ENCODE assay signal across 24 cellular contexts in genomic region chr13:113147206-113147605, GRCh38. TPM values are rescaled to one million over a fixed set of nuclear protein-coding genes. Genes with fewer than 3 reads are reported as not detected.
DNase-seq lines count a peak whose midpoint lies in the region; ATAC-seq, FAIRE-seq and TF ChIP-seq lines count a peak whose summit lies in the region.
"Had no signal": no experiment of that assay in that cellular context is flagged by ENCODE, and none has a peak within 500 bp of the region (broad histone marks: within the 10 kb centered on the region; RNA-seq: fewer than 3 reads in every experiment).

No MANE protein-coding gene starts in this region.

- TF ChIP-seq RAD21 in HepG2 (CRISPR knock-in tag; IDR thresholded peaks at IDR 0.05) = no peak

- H3K79me2 ChIP-seq in HepG2 (ENCODE audit: insufficient read depth, low read length) = peaks cover 20% of the 10 kb centered on the region

- in situ Hi-C loops in HepG2 (cut with HindIII; ENCODE audit: extremely low pct_ligation_motif_present, low pct_unique_long_range_greater_than_20kb) = no loop called here

- no peaks in the 10 kb centered on the region for H3K36me3 Mint-ChIP-seq in T-helper 1 cell treated with Interleukin-12 subunit alpha and Interleukin-12 subunit beta and Interleukin-4 antibody, amounts not matched to agents 30 μg/mL and 1 μg/mL, for 36 hours (ENCODE audit: low read depth)
- no peaks in the 10 kb centered on the region for H3K36me3 Mint-ChIP-seq in activated CD8-positive, alpha-beta T cell treated with anti-CD3 and anti-CD28 coated beads for 36 hours (ENCODE audit: low read depth)

- TF ChIP-seq EP300 in HepG2 (IDR thresholded peaks at IDR 0.05; ENCODE audit: low read depth in 2 of 2, low read length in 2 of 2) (no peak), HepG2 (CRISPR knock-in tag; IDR thresholded peaks at IDR 0.05; ENCODE audit: borderline replicate concordance) (no peak)

- peaks cover 21% of the 10 kb centered on the region for H3K27me3 Mint-ChIP-seq in T-helper 1 cell treated with Interleukin-12 subunit alpha and Interleukin-12 subunit beta and Interleukin-4 antibody, amounts not matched to agents 30 μg/mL and 1 μg/mL, for 36 hours (ENCODE audit: low read depth)
- peaks cover 6% of the 10 kb centered on the region for H3K27me3 Mint-ChIP-seq in activated CD8-positive, alpha-beta T cell treated with anti-CD3 and anti-CD28 coated beads for 36 hours

- no peaks in the 10 kb centered on the region for H3K9me3 Mint-ChIP-seq in T-helper 1 cell treated with Interleukin-12 subunit alpha and Interleukin-12 subunit beta and Interleukin-4 antibody, amounts not matched to agents 30 μg/mL and 1 μg/mL, for 36 hours
- H3K9me3 Mint-ChIP-seq in activated CD8-positive, alpha-beta T cell treated with anti-CD3 and anti-CD28 coated beads for 36 hours = no peaks in the 10 kb centered on the region

- no peak overlapping the region for H3K9ac ChIP-seq in HepG2 (ENCODE audit: insufficient read depth, low read depth, low read length)

- no peak for TF ChIP-seq POLR2A in HepG2 (IDR thresholded peaks at IDR 0.05; ENCODE audit: insufficient read depth in 1 of 2, low read depth in 2 of 2, low read length in 2 of 2)
- no peak for TF ChIP-seq POLR2A in right lobe of liver (IDR thresholded peaks at IDR 0.05)

- H3K27me3 ChIP-seq in HepG2 (ENCODE audit: control insufficient read depth in 1 of 2, insufficient read depth in 2 of 2, low read length in 2 of 2) (no peaks in the 10 kb centered on the region), right lobe of liver (no peaks in the 10 kb centered on the region)
- H3K27me3 ChIP-seq: Peyer's patch had no signal

- H3K4me1 ChIP-seq in HepG2 (ENCODE audit: insufficient read depth, low read length) (peaks cover 35% of the 10 kb centered on the region), right lobe of liver (peaks cover 0 to 9% (median 5%) of the 10 kb centered on the region in 4 donors)

- H4K20me1 ChIP-seq in HepG2 (ENCODE audit: insufficient read depth, low read length) = no peaks in the 10 kb centered on the region

- H3K36me3 ChIP-seq in HepG2 (replicated peaks in 1 of 2; ENCODE audit: control insufficient read depth in 1 of 2, insufficient read depth in 2 of 2, low read length in 2 of 2) (peaks cover 11 to 36% of the 10 kb centered on the region in 2 experiments; a peak in 3 of 5 replicates), right lobe of liver (peaks cover 0 to 11% (median 0%) of the 10 kb centered on the region in 4 donors)
- H3K36me3 ChIP-seq: Peyer's patch had no signal

- ATAC-seq in HepG2 (no peak), right lobe of liver (no peak), left lobe of liver (no peak)
- ATAC-seq in activated CD8-positive, alpha-beta T cell treated with anti-CD3 and anti-CD28 coated beads for 36 hours = no peak

- CTCF ChIA-PET in HepG2 (lab: Yijun Ruan, JAX; ENCODE audit: low intra/inter-chr PET ratio, low total read pairs) = no interaction called here
- CTCF ChIA-PET in activated CD8-positive, alpha-beta T cell treated with anti-CD3 and anti-CD28 coated beads for 36 hours (lab: Charles Lee) = interaction anchor here (2.1 kb wide), 1 partner anchor 60 kb away, joined by 5 read pairs; no protein-coding TSS in a partner anchor

- H3K4me3 ChIP-seq in HepG2 (replicated peaks in 1 of 3; ENCODE audit: insufficient read depth in 1 of 3, low read depth in 2 of 3, low read length in 3 of 3) (no peak overlapping the region), right lobe of liver (no peak overlapping the region)
- H3K4me3 ChIP-seq: Peyer's patch had no signal

- no peak overlapping the region for H3K4me3 Mint-ChIP-seq in T-helper 1 cell treated with Interleukin-12 subunit alpha and Interleukin-12 subunit beta and Interleukin-4 antibody, amounts not matched to agents 30 μg/mL and 1 μg/mL, for 36 hours
- no peak overlapping the region for H3K4me3 Mint-ChIP-seq in activated CD8-positive, alpha-beta T cell treated with anti-CD3 and anti-CD28 coated beads for 36 hours
- H3K4me3 Mint-ChIP-seq: CD14-positive monocyte had no signal

- POLR2A ChIA-PET in HepG2 (lab: Yijun Ruan, JAX) = interaction anchor here (1.2 to 1.6 kb wide), 2 partner anchors 36 to 62 kb away, joined by 3 to 4 read pairs; partner anchors contain the start of genes CUL4A and PCID2
- POLR2A ChIA-PET in activated CD8-positive, alpha-beta T cell treated with anti-CD3 and anti-CD28 coated beads for 36 hours (lab: Charles Lee) = interaction anchor here (0.6 to 1.1 kb wide), 2 partner anchors 50 to 211 kb away, joined by 3 to 5 read pairs; no protein-coding TSS in a partner anchor

- no peak for FAIRE-seq in HepG2 (lab: Jason Lieb, UNC)

- TF ChIP-seq CTCF in HepG2 (CRISPR knock-in tag; IDR thresholded peaks at IDR 0.05) (no peak), right lobe of liver (IDR thresholded peaks at IDR 0.05) (no peak)
- TF ChIP-seq CTCF in activated CD8-positive, alpha-beta T cell treated with anti-CD3 and anti-CD28 coated beads for 36 hours (IDR thresholded peaks at IDR 0.05) = no peak

- peak overlapping the region; percentile 34 for H3K27ac Mint-ChIP-seq in T-helper 1 cell treated with Interleukin-12 subunit alpha and Interleukin-12 subunit beta and Interleukin-4 antibody, amounts not matched to agents 30 μg/mL and 1 μg/mL, for 36 hours
- no peak overlapping the region for H3K27ac Mint-ChIP-seq in activated CD8-positive, alpha-beta T cell treated with anti-CD3 and anti-CD28 coated beads for 36 hours

- DNase-seq in T-helper 1 cell (no peak), HepG2 (ENCODE audit: low spot score) (no peak), right lobe of liver (no peak), left lobe of liver (ENCODE audit: low spot score) (peak; percentile 31), hippocampal formation (lab: John Stamatoyannopoulos, UW) (no peak), HT-29 (ENCODE audit: low spot score) (no peak)
- no peak for DNase-seq in activated CD8-positive, alpha-beta T cell treated with anti-CD3 and anti-CD28 coated beads for 36 hours
- DNase-seq: DMS 273 treated with DMSO at 0.1 percent for 48 hours; GDM1; IMR-90; NCI-H1417 treated with DMSO at 0.1 percent for 48 hours; NCI-H2081 treated with DMSO at 0.1 percent for 48 hours; NCI-H510A; NCI-H748 treated with DMSO at 0.1 percent for 48 hours; NK-92 treated with Interleukin-12 subunit alpha and Interleukin-12 subunit beta, amount 100 ng/mL, for 24 hours had no signal

- no peak overlapping the region for H3K4me2 ChIP-seq in HepG2 (ENCODE audit: low read depth, low read length)

- H3K9me3 ChIP-seq in HepG2 (ENCODE audit: low read length) (no peaks in the 10 kb centered on the region), right lobe of liver (no peaks in the 10 kb centered on the region)
- H3K9me3 ChIP-seq: Peyer's patch had no signal

- no TSS peak for BruUV-seq in HepG2 (replicated peaks; lab: Mats Ljungman, UMichigan)

- H3K27ac ChIP-seq in HepG2 (ENCODE audit: extremely low read length, insufficient read depth, low read length) (no peak overlapping the region), right lobe of liver (no peak overlapping the region)
- H3K27ac ChIP-seq: 22Rv1, Peyer's patch had no signal

- peaks cover 1% of the 10 kb centered on the region for H3K4me1 Mint-ChIP-seq in T-helper 1 cell treated with Interleukin-12 subunit alpha and Interleukin-12 subunit beta and Interleukin-4 antibody, amounts not matched to agents 30 μg/mL and 1 μg/mL, for 36 hours (ENCODE audit: low read depth)
- H3K4me1 Mint-ChIP-seq in activated CD8-positive, alpha-beta T cell treated with anti-CD3 and anti-CD28 coated beads for 36 hours (ENCODE audit: low read depth) = peaks cover 13% of the 10 kb centered on the region

- WGBS in HepG2 (ENCODE audit: low lambda C conversion rate) = 90% methylated on average over 7 of the region's 8 CpGs
- 100% methylated on average over 1 of the region's 8 CpGs for WGBS in right lobe of liver (ENCODE audit: insufficient coverage, low coverage, low lambda C conversion rate, missing lambda C conversion rate)

- H2AFZ ChIP-seq in HepG2 (ENCODE audit: low read length) = no peak overlapping the region

- intact Hi-C loops in HepG2 (cut with micrococcal nuclease; ENCODE audit: unreplicated experiment) = loop anchor here (5.0 kb wide), 1 partner anchor 455 kb away; the partner anchor contains the start of gene ATP11A
- intact Hi-C loops in right lobe of liver (cut with DNase I) = no loop called here
- intact Hi-C loops in activated CD8-positive, alpha-beta T cell treated with anti-CD3 and anti-CD28 coated beads for 36 hours (cut with micrococcal nuclease) = no loop called here

RNA-seq across cellular contexts. Expression of gene PROZ, which starts 11.2 kb away (rescaled TPM):
- total RNA-seq in HepG2 (2016; rRNA removed; fragmentation: Illumina TruSeq; extraction: Trizol) (2.1 and 5.6 TPM in 2 replicates), right lobe of liver (10 to 100 TPM; 11.2 to 71.2 (median 56.9) TPM), left lobe of liver (50.2 TPM)
- total RNA-seq in HepG2 (2016; cell fraction: cytosol; rRNA removed; fragmentation: Illumina TruSeq; extraction: Trizol; ENCODE audit: low read depth) = 0.20 and 0.35 TPM in 2 replicates
- total RNA-seq in HepG2 (2016; cell fraction: insoluble cytoplasmic fraction; rRNA removed; fragmentation: Illumina TruSeq; extraction: Trizol) = 1.9 and 5.3 TPM in 2 replicates
- 0.62 and 0.93 TPM in 2 replicates for total RNA-seq in HepG2 (2016; cell fraction: membrane; rRNA removed; fragmentation: Illumina TruSeq; extraction: Trizol)
- 3.0 and 4.0 TPM in 2 replicates for total RNA-seq in HepG2 (2016; cell fraction: nucleus; rRNA removed; fragmentation: Illumina TruSeq; extraction: Trizol)
- 22.5 and 26.1 TPM in 2 replicates for polyA plus RNA-seq in HepG2 (2011; rRNA removed)
- polyA plus RNA-seq in HepG2 (2011; cell fraction: cytosol; rRNA removed) = 14.4 and 16.0 TPM in 2 replicates
- 45.5 and 49.7 TPM in 2 replicates for polyA plus RNA-seq in HepG2 (2011; cell fraction: nucleus; rRNA removed)
- polyA plus RNA-seq in HepG2 (2012) = 12.7 and 14.1 TPM in 2 replicates
- 0.23 and 0.67 TPM in 2 replicates for polyA plus RNA-seq in HepG2 (2016; cell fraction: cytosol; fragmentation: Illumina TruSeq; extraction: Trizol; ENCODE audit: low read depth)
- polyA plus RNA-seq in HepG2 (2016; cell fraction: insoluble cytoplasmic fraction; fragmentation: Illumina TruSeq; extraction: Trizol; ENCODE audit: low read depth) = 1.6 and 2.1 TPM in 2 replicates
- polyA plus RNA-seq in HepG2 (2016; cell fraction: membrane; fragmentation: Illumina TruSeq; extraction: Trizol; ENCODE audit: low read depth) = 0.70 and 0.93 TPM in 2 replicates
- polyA plus RNA-seq in HepG2 (2016; cell fraction: nucleus; fragmentation: Illumina TruSeq; extraction: Trizol; ENCODE audit: insufficient read depth, low read depth) = 10.7 and 11.6 TPM in 2 replicates
- 5.4 TPM in 1 of 2 replicates, not detected in the other for polyA minus RNA-seq in HepG2 (2011; rRNA and poly(A)+ RNA removed; ENCODE audit: low replicate concordance)
- 4.9 and 8.4 TPM in 2 replicates for polyA minus RNA-seq in HepG2 (2011; cell fraction: cytosol; rRNA and poly(A)+ RNA removed)
- polyA minus RNA-seq in HepG2 (2011; cell fraction: nucleus; rRNA and poly(A)+ RNA removed) = 3.1 and 4.4 TPM in 2 replicates
- total RNA-seq in HT-29 (2014; rRNA removed; shearing (Covaris generic)) = not detected in 2 replicates
- not detected for total RNA-seq in activated CD8-positive, alpha-beta T cell treated with anti-CD3 and anti-CD28 coated beads for 36 hours
- total RNA-seq: H7, HT1080, IMR-90, M059J, SK-MEL-5 had no signal
- polyA plus RNA-seq: AG04450, CD14-positive monocyte, IMR-90 had no signal

RNA-seq across cellular contexts. Expression of gene F10, which starts 24.6 kb away (rescaled TPM):
- total RNA-seq in HepG2 (2016; rRNA removed; fragmentation: Illumina TruSeq; extraction: Trizol) (19.9 and 58.4 TPM in 2 replicates), right lobe of liver (100 to 1,000 TPM; 108 to 157 (median 132) TPM), left lobe of liver (124 TPM)
- 11.2 and 12.3 TPM in 2 replicates for total RNA-seq in HepG2 (2016; cell fraction: cytosol; rRNA removed; fragmentation: Illumina TruSeq; extraction: Trizol; ENCODE audit: low read depth)
- 18.9 and 61.6 TPM in 2 replicates for total RNA-seq in HepG2 (2016; cell fraction: insoluble cytoplasmic fraction; rRNA removed; fragmentation: Illumina TruSeq; extraction: Trizol)
- total RNA-seq in HepG2 (2016; cell fraction: membrane; rRNA removed; fragmentation: Illumina TruSeq; extraction: Trizol) = 12.7 and 13.1 TPM in 2 replicates
- total RNA-seq in HepG2 (2016; cell fraction: nucleus; rRNA removed; fragmentation: Illumina TruSeq; extraction: Trizol) = 43.8 and 53.5 TPM in 2 replicates
- polyA plus RNA-seq in HepG2 (2011; rRNA removed) = 237 and 317 TPM in 2 replicates
- 277 and 280 TPM in 2 replicates for polyA plus RNA-seq in HepG2 (2011; cell fraction: cytosol; rRNA removed)
- 231 and 240 TPM in 2 replicates for polyA plus RNA-seq in HepG2 (2011; cell fraction: nucleus; rRNA removed)
- polyA plus RNA-seq in HepG2 (2012) = 150 and 219 TPM in 2 replicates
- 11.6 and 13.0 TPM in 2 replicates for polyA plus RNA-seq in HepG2 (2016; cell fraction: cytosol; fragmentation: Illumina TruSeq; extraction: Trizol; ENCODE audit: low read depth)
- polyA plus RNA-seq in HepG2 (2016; cell fraction: insoluble cytoplasmic fraction; fragmentation: Illumina TruSeq; extraction: Trizol; ENCODE audit: low read depth) = 18.4 and 19.4 TPM in 2 replicates
- polyA plus RNA-seq in HepG2 (2016; cell fraction: membrane; fragmentation: Illumina TruSeq; extraction: Trizol; ENCODE audit: low read depth) = 10.3 and 10.6 TPM in 2 replicates
- 82.4 and 83.6 TPM in 2 replicates for polyA plus RNA-seq in HepG2 (2016; cell fraction: nucleus; fragmentation: Illumina TruSeq; extraction: Trizol; ENCODE audit: insufficient read depth, low read depth)
- 117 TPM in 1 of 2 replicates, not detected in the other for polyA minus RNA-seq in HepG2 (2011; rRNA and poly(A)+ RNA removed; ENCODE audit: low replicate concordance)
- polyA minus RNA-seq in HepG2 (2011; cell fraction: cytosol; rRNA and poly(A)+ RNA removed) = 61.5 and 79.5 TPM in 2 replicates
- 44.3 and 53.6 TPM in 2 replicates for polyA minus RNA-seq in HepG2 (2011; cell fraction: nucleus; rRNA and poly(A)+ RNA removed)
- 0.05 TPM in 1 of 2 replicates, not detected in the other for total RNA-seq in HT-29 (2014; rRNA removed; shearing (Covaris generic))
- total RNA-seq in activated CD8-positive, alpha-beta T cell treated with anti-CD3 and anti-CD28 coated beads for 36 hours = not detected
- total RNA-seq: HT1080, SK-MEL-5 had no signal
- polyA plus RNA-seq: CD14-positive monocyte had no signal

RNA-seq across cellular contexts. Expression of gene F7, which starts 41.6 kb away (rescaled TPM):
- total RNA-seq in HepG2 (2016; rRNA removed; fragmentation: Illumina TruSeq; extraction: Trizol) = 7.2 and 12.6 TPM in 2 replicates
- total RNA-seq in HepG2 (2016; cell fraction: cytosol; rRNA removed; fragmentation: Illumina TruSeq; extraction: Trizol; ENCODE audit: low read depth) = 0.61 and 0.71 TPM in 2 replicates
- 6.7 and 12.9 TPM in 2 replicates for total RNA-seq in HepG2 (2016; cell fraction: insoluble cytoplasmic fraction; rRNA removed; fragmentation: Illumina TruSeq; extraction: Trizol)
- 1.9 and 2.2 TPM in 2 replicates for total RNA-seq in HepG2 (2016; cell fraction: membrane; rRNA removed; fragmentation: Illumina TruSeq; extraction: Trizol)
- total RNA-seq in HepG2 (2016; cell fraction: nucleus; rRNA removed; fragmentation: Illumina TruSeq; extraction: Trizol) = 10.3 and 10.6 TPM in 2 replicates
- polyA plus RNA-seq in HepG2 (2011; rRNA removed) = 26.5 and 39.9 TPM in 2 replicates
- 21.7 and 26.2 TPM in 2 replicates for polyA plus RNA-seq in HepG2 (2011; cell fraction: cytosol; rRNA removed)
- polyA plus RNA-seq in HepG2 (2011; cell fraction: nucleus; rRNA removed) = 105 and 121 TPM in 2 replicates
- polyA plus RNA-seq in HepG2 (2012) = 45.9 and 52.4 TPM in 2 replicates
- polyA plus RNA-seq in HepG2 (2016; cell fraction: cytosol; fragmentation: Illumina TruSeq; extraction: Trizol; ENCODE audit: low read depth) = 0.51 and 0.52 TPM in 2 replicates
- polyA plus RNA-seq in HepG2 (2016; cell fraction: insoluble cytoplasmic fraction; fragmentation: Illumina TruSeq; extraction: Trizol; ENCODE audit: low read depth) = 7.0 and 7.3 TPM in 2 replicates
- 1.1 and 1.6 TPM in 2 replicates for polyA plus RNA-seq in HepG2 (2016; cell fraction: membrane; fragmentation: Illumina TruSeq; extraction: Trizol; ENCODE audit: low read depth)
- 23.6 and 26.7 TPM in 2 replicates for polyA plus RNA-seq in HepG2 (2016; cell fraction: nucleus; fragmentation: Illumina TruSeq; extraction: Trizol; ENCODE audit: insufficient read depth, low read depth)
- 43.0 TPM in 1 of 2 replicates, not detected in the other for polyA minus RNA-seq in HepG2 (2011; rRNA and poly(A)+ RNA removed; ENCODE audit: low replicate concordance)
- polyA minus RNA-seq in HepG2 (2011; cell fraction: cytosol; rRNA and poly(A)+ RNA removed) = 8.7 and 12.9 TPM in 2 replicates
- polyA minus RNA-seq in HepG2 (2011; cell fraction: nucleus; rRNA and poly(A)+ RNA removed) = 14.7 and 15.7 TPM in 2 replicates
- 100 to 1,000 TPM in 2 of 6 experiments, 10 to 100 TPM in 4; 42.9 to 147 (median 84.2) TPM for total RNA-seq in right lobe of liver
- total RNA-seq in left lobe of liver = 99.6 TPM
- total RNA-seq in HT-29 (2014; rRNA removed; shearing (Covaris generic)) = not detected in 2 replicates
- under 1 TPM; 0.20 to 0.45 TPM for total RNA-seq in activated CD8-positive, alpha-beta T cell treated with anti-CD3 and anti-CD28 coated beads for 36 hours
- total RNA-seq: M059J, SK-MEL-5 had no signal
- polyA plus RNA-seq: CD14-positive monocyte had no signal

Comparison
In these comparisons a context has a peak if more than half of its experiments do, and no peak if none do; other contexts are left out.
1. RNA of gene F10, which starts 24.6 kb away (total RNA-seq): 108 to 157 TPM in right lobe of liver, 124 TPM in left lobe of liver (single experiment) and 11.2 to 61.6 TPM in HepG2; 0.05 TPM in HT-29 and not detected in activated CD8-positive, alpha-beta T cell treated with anti-CD3 and anti-CD28 coated beads for 36 hours; every median in the first group is over 10 times any median in the second.